ENCODE assay signal across 17 cellular contexts in genomic region chr9:133794006-133794760, GRCh38. TPM values are rescaled to one million over a fixed set of nuclear protein-coding genes. Genes with fewer than 3 reads are reported as not detected.
DNase-seq lines count a peak whose midpoint lies in the region; ATAC-seq, FAIRE-seq and TF ChIP-seq lines count a peak whose summit lies in the region.
"Had no signal": no experiment of that assay in that cellular context is flagged by ENCODE, and none has a peak within 500 bp of the region (broad histone marks: within the 10 kb centered on the region; RNA-seq: fewer than 3 reads in every experiment).

No MANE protein-coding gene starts in this region.

- H4K20me1 ChIP-seq in GM23338 (replicated peaks; ENCODE audit: insufficient read depth), result no peaks in the 10 kb centered on the region
- H4K20me1 ChIP-seq in H1 (replicated peaks in 1 of 2; ENCODE audit: control insufficient read depth in 1 of 2, insufficient read depth in 2 of 2, low read length in 2 of 2), result peaks cover 0 to 11% of the 10 kb centered on the region in 2 experiments
- H4K20me1 ChIP-seq in MM.1S (ENCODE audit: insufficient read depth, low read length), result no peaks in the 10 kb centered on the region

- no peak for TF ChIP-seq RAD21 in H1 (IDR thresholded peaks at IDR 0.05 in 1 of 2, conservative IDR thresholded peaks at IDR 0.05 in 1 of 2; ENCODE audit: low read depth in 2 of 2, low read length in 2 of 2)

- H3K9me2 ChIP-seq in GM23338 (ENCODE audit: insufficient read depth) (no peaks in the 10 kb centered on the region), MM.1S (replicated peaks; ENCODE audit: insufficient read depth, low read length) (no peaks in the 10 kb centered on the region)

- no peak overlapping the region for H2BK20ac ChIP-seq in H1 (ENCODE audit: low read length)

- TF ChIP-seq POLR2A in H1 (IDR thresholded peaks at IDR 0.05; ENCODE audit: control extremely low read depth in 1 of 2, low read depth in 2 of 2, low read length in 2 of 2), result no peak

- TF ChIP-seq EP300 in H1 (IDR thresholded peaks at IDR 0.05; ENCODE audit: borderline replicate concordance in 1 of 2, low read depth in 2 of 2, low read length in 2 of 2), result no peak

- H3F3A ChIP-seq in GM23338 (replicated peaks; ENCODE audit: low read depth) (no peaks in the 10 kb centered on the region), MM.1S (ENCODE audit: insufficient read depth, low read length) (no peaks in the 10 kb centered on the region)

- H2BK120ac ChIP-seq in H1 (replicated peaks; ENCODE audit: low read depth, low read length), result no peak overlapping the region

- no peak overlapping the region for H2AFZ ChIP-seq in GM23338
- no peak overlapping the region for H2AFZ ChIP-seq in H1 (ENCODE audit: low read length)
- H2AFZ ChIP-seq in MM.1S (ENCODE audit: low read length), result no peak overlapping the region

- peak overlapping the region; percentile 79; the same call in 1 of the 2 replicates for H4K8ac ChIP-seq in H1 (ENCODE audit: extremely low read depth, insufficient read depth, low read length)

- H3K4ac ChIP-seq in H1 (replicated peaks; ENCODE audit: insufficient read length, low read depth, low read length), result no peak overlapping the region

- no peak overlapping the region for H3K4me2 ChIP-seq in GM23338
- no peak overlapping the region for H3K4me2 ChIP-seq in H1 (ENCODE audit: insufficient read depth in 1 of 2, low read depth in 2 of 2, low read length in 2 of 2)
- H3K4me2 ChIP-seq in MM.1S (ENCODE audit: low read depth, low read length), result no peak overlapping the region

- H3K56ac ChIP-seq in H1 (replicated peaks; ENCODE audit: insufficient read length, low read depth, low read length), result no peak overlapping the region

- no peaks in the 10 kb centered on the region for H3K4me1 ChIP-seq in GM23338 (ENCODE audit: insufficient read depth)
- peaks cover 0 to 8% (median 2%) of the 10 kb centered on the region in 4 experiments; a peak in 4 of 7 replicates for H3K4me1 ChIP-seq in H1 (replicated peaks in 1 of 4; ENCODE audit: control insufficient read depth in 3 of 4, insufficient read depth in 4 of 4, low read length in 3 of 4)
- no peaks in the 10 kb centered on the region for H3K4me1 ChIP-seq in MM.1S (ENCODE audit: low read length)

- FAIRE-seq in H1 (lab: Jason Lieb, UNC), result no peak

- H3K36me3 ChIP-seq in GM23338 (ENCODE audit: insufficient read depth) (no peaks in the 10 kb centered on the region), H1 (ENCODE audit: control insufficient read depth in 2 of 4, insufficient read depth in 4 of 4, low read length in 3 of 4) (peaks cover 0 to 5% (median 0%) of the 10 kb centered on the region in 4 experiments; a peak in 4 of 8 replicates), MM.1S (replicated peaks; ENCODE audit: insufficient read depth, low read length) (no peaks in the 10 kb centered on the region)

- H3K14ac ChIP-seq in H1 (ENCODE audit: insufficient read length), result no peak overlapping the region

- no peaks in the 10 kb centered on the region for H3K27me3 ChIP-seq in GM23338 (ENCODE audit: insufficient read depth)
- no peaks in the 10 kb centered on the region for H3K27me3 ChIP-seq in H1 (replicated peaks in 1 of 4; ENCODE audit: control insufficient read depth in 3 of 4, extremely low read depth in 1 of 4, insufficient read depth in 3 of 4, low read length in 3 of 4)
- H3K27me3 ChIP-seq in MM.1S (replicated peaks; ENCODE audit: insufficient read depth, low read length), result peaks cover 19% of the 10 kb centered on the region

- H3K4me3 Mint-ChIP-seq in GM23338, result no peak overlapping the region
- peak overlapping the region; percentile 10 for H3K4me3 Mint-ChIP-seq in stimulated activated memory B cell treated with anti-CD40 and anti-IgM and Interleukin-4, amounts not matched to agents 10 μg/mL and 1 μg/mL and 100 μg/mL, for 72 hours
- no peak overlapping the region for H3K4me3 Mint-ChIP-seq in WTC11
- H3K4me3 Mint-ChIP-seq: CD8-positive, alpha-beta T cell had no signal

- POLR2A ChIA-PET in H1 (lab: Charles Lee; ENCODE audit: partially characterized antibody) (no interaction called here), WTC11 (lab: Charles Lee) (interaction anchor here (0.8 to 1.1 kb wide), 2 partner anchors 40 to 1921 kb away, joined by 3 to 5 read pairs; no protein-coding TSS in a partner anchor)

- H3K27me3 Mint-ChIP-seq in GM23338 (ENCODE audit: insufficient read depth, low read depth, poor library complexity), result peaks cover 16% of the 10 kb centered on the region
- no peaks in the 10 kb centered on the region for H3K27me3 Mint-ChIP-seq in stimulated activated memory B cell treated with anti-CD40 and anti-IgM and Interleukin-4, amounts not matched to agents 10 μg/mL and 1 μg/mL and 100 μg/mL, for 72 hours
- H3K27me3 Mint-ChIP-seq in WTC11 (ENCODE audit: low read depth), result no peaks in the 10 kb centered on the region

- WGBS in H1 (ENCODE audit: extremely low coverage in 1 of 2, insufficient coverage in 1 of 2, insufficient read length in 1 of 2, insufficient replicate concordance in 2 of 2, low coverage in 1 of 2, low lambda C conversion rate in 2 of 2, missing lambda C conversion rate in 1 of 2), 2 experiments, result 90% methylated on average over 28 of the region's 28 CpGs; no CpG with 5 or more reads in 1 of the 2 experiments

- ATAC-seq in GM23338 (peak; percentile 15), WTC11 (no peak)
- no peak for ATAC-seq in stimulated activated memory B cell treated with anti-CD40 and anti-IgM and Interleukin-4, amounts not matched to agents 10 μg/mL and 1 μg/mL and 100 μg/mL, for 72 hours
- ATAC-seq: CD8-positive, alpha-beta T cell had no signal

- no peak overlapping the region for H3K9ac ChIP-seq in H1 (replicated peaks in 1 of 4; ENCODE audit: extremely low read depth in 1 of 4, low read depth in 3 of 4, low read length in 3 of 4)
- H3K9ac ChIP-seq in MM.1S (ENCODE audit: low read length), result no peak overlapping the region

- DNase-seq in GM23338 (ENCODE audit: low spot score) (no peak), NCI-H2171 (lab: John Stamatoyannopoulos, UW) (peak; percentile 32), H1 (ENCODE audit: low read depth in 1 of 2, low spot score in 2 of 2) (no peak), WTC11 (ENCODE audit: low spot score) (no peak), NCI-H345 treated with DMSO at 0.1 percent for 48 hours (lab: John Stamatoyannopoulos, UW; ENCODE audit: unreplicated experiment) (no peak), NCI-H187 (lab: John Stamatoyannopoulos, UW) (no peak), MM.1S (no peak)
- DNase-seq: CD8-positive, alpha-beta T cell; DND-41; HFFc6; KBM-7; NCI-H1105; NCI-H446 treated with DMSO at 0.1 percent for 48 hours; NCI-H526 treated with DMSO at 0.1 percent for 48 hours; SHP77; SW 1271 had no signal

- H4K91ac ChIP-seq in H1 (replicated peaks; ENCODE audit: insufficient read length, low read length), result no peak overlapping the region

- H2BK15ac ChIP-seq in H1 (ENCODE audit: low read length), result no peak overlapping the region

- H3K23ac ChIP-seq in H1 (ENCODE audit: insufficient read length), result no peak overlapping the region

- no peak overlapping the region for H3K27ac Mint-ChIP-seq in GM23338
- peak overlapping the region; percentile 69 for H3K27ac Mint-ChIP-seq in stimulated activated memory B cell treated with anti-CD40 and anti-IgM and Interleukin-4, amounts not matched to agents 10 μg/mL and 1 μg/mL and 100 μg/mL, for 72 hours
- H3K27ac Mint-ChIP-seq in WTC11, result no peak overlapping the region
- H3K27ac Mint-ChIP-seq: CD8-positive, alpha-beta T cell; HFFc6 had no signal

- CTCF ChIA-PET in H1 (lab: Charles Lee; ENCODE audit: partially characterized antibody) (interaction anchor here (0.6 to 5.7 kb wide), 29 partner anchors 8 to 267 kb away, joined by 3 to 42 read pairs (median 4); no protein-coding TSS in a partner anchor), WTC11 (lab: Charles Lee) (interaction anchor here (0.5 to 3.3 kb wide), 9 partner anchors 9 to 232 kb away, joined by 3 to 18 read pairs (median 3); no protein-coding TSS in a partner anchor)

- H3K4me1 Mint-ChIP-seq in GM23338 (peaks cover 14% of the 10 kb centered on the region; the same call in 2 of the 3 replicates), WTC11 (no peaks in the 10 kb centered on the region)
- H3K4me1 Mint-ChIP-seq in stimulated activated memory B cell treated with anti-CD40 and anti-IgM and Interleukin-4, amounts not matched to agents 10 μg/mL and 1 μg/mL and 100 μg/mL, for 72 hours, result peaks cover 58% of the 10 kb centered on the region

- no peaks in the 10 kb centered on the region for H3K79me1 ChIP-seq in H1 (ENCODE audit: low read depth, low read length)

- H3K36me3 Mint-ChIP-seq in GM23338 (ENCODE audit: low read depth) (peaks cover 12% of the 10 kb centered on the region; the same call in 2 of the 3 replicates), WTC11 (peaks cover 8% of the 10 kb centered on the region; the same call in 1 of the 2 replicates)
- peaks cover 65% of the 10 kb centered on the region for H3K36me3 Mint-ChIP-seq in stimulated activated memory B cell treated with anti-CD40 and anti-IgM and Interleukin-4, amounts not matched to agents 10 μg/mL and 1 μg/mL and 100 μg/mL, for 72 hours
- H3K36me3 Mint-ChIP-seq: CD8-positive, alpha-beta T cell had no signal

- H3K23me2 ChIP-seq in H1 (ENCODE audit: low read depth, low read length), result peaks cover 3% of the 10 kb centered on the region; the same call in 1 of the 2 replicates

- H3K18ac ChIP-seq in H1 (ENCODE audit: extremely low read depth, low read length), result no peak overlapping the region

- no peak overlapping the region for H4K5ac ChIP-seq in H1 (ENCODE audit: insufficient read length, low read depth, low read length)

- TF ChIP-seq CTCF in GM23338 (conservative IDR thresholded peaks at IDR 0.05; ENCODE audit: low read depth in 2 of 2), result no peak
- TF ChIP-seq CTCF in H1 (IDR thresholded peaks at IDR 0.05; ENCODE audit: control extremely low read depth in 1 of 3, insufficient read depth in 1 of 3, low read depth in 1 of 3, low read length in 3 of 3), result no peak
- TF ChIP-seq CTCF in WTC11 (IDR thresholded peaks at IDR 0.05), result no peak
- no peak for TF ChIP-seq CTCF in MM.1S (IDR thresholded peaks at IDR 0.05; ENCODE audit: low read length)

- H2BK5ac ChIP-seq in H1 (ENCODE audit: low read depth, low read length), result peak overlapping the region; percentile 56; the same call in 1 of the 2 replicates

- H3K4me3 ChIP-seq in GM23338, result no peak overlapping the region
- H3K4me3 ChIP-seq in H1 (ENCODE audit: extremely low read depth in 1 of 4, insufficient read depth in 2 of 4, low read depth in 3 of 4, low read length in 4 of 4), result no peak overlapping the region
- no peak overlapping the region for H3K4me3 ChIP-seq in MM.1S (ENCODE audit: low read length)

- no peak overlapping the region for H2AK5ac ChIP-seq in H1 (ENCODE audit: low read depth, low read length)

- no peak overlapping the region for H3K27ac ChIP-seq in GM23338 (ENCODE audit: low read depth)
- H3K27ac ChIP-seq in H1 (ENCODE audit: low read depth, low read length), result no peak overlapping the region
- H3K27ac ChIP-seq in MM.1S (ENCODE audit: low read length), result no peak overlapping the region

- H3K79me2 ChIP-seq in GM23338 (replicated peaks; ENCODE audit: insufficient read depth) (no peaks in the 10 kb centered on the region), H1 (ENCODE audit: control insufficient read depth in 1 of 2, insufficient read depth in 2 of 2, low read length in 2 of 2) (no peaks in the 10 kb centered on the region), MM.1S (ENCODE audit: low read length) (no peaks in the 10 kb centered on the region)

- H3K9me3 ChIP-seq in H1 (ENCODE audit: insufficient read depth in 2 of 2, low read depth in 1 of 2, low read length in 1 of 2), result no peaks in the 10 kb centered on the region
- no peaks in the 10 kb centered on the region for H3K9me3 ChIP-seq in MM.1S (replicated peaks; ENCODE audit: insufficient read depth, low read length)

- H3K9me3 Mint-ChIP-seq in GM23338 (no peaks in the 10 kb centered on the region), WTC11 (no peaks in the 10 kb centered on the region)
- no peaks in the 10 kb centered on the region for H3K9me3 Mint-ChIP-seq in stimulated activated memory B cell treated with anti-CD40 and anti-IgM and Interleukin-4, amounts not matched to agents 10 μg/mL and 1 μg/mL and 100 μg/mL, for 72 hours
- H3K9me3 Mint-ChIP-seq: CD8-positive, alpha-beta T cell; HFFc6 had no signal

- H2BK12ac ChIP-seq in H1 (ENCODE audit: low read depth, low read length), result no peak overlapping the region

RNA-seq across cellular contexts. Expression of gene SARDH, which starts 56.0 kb away (rescaled TPM):
- 9.8 and 10.4 TPM in 2 replicates for total RNA-seq in GM23338 (2014; rRNA removed; shearing (Covaris generic))
- polyA plus RNA-seq in GM23338 (2016; fragmentation: Nextera tagmentation; extraction: Ambion mirVana) (2.6 and 2.8 TPM in 2 replicates), H1 (2011; rRNA removed) (6.4 and 13.1 TPM in 2 replicates)
- 7.3 and 7.4 TPM in 2 replicates for total RNA-seq in H1 (2021; fragmentation: NEBNext Ultra II Directional; extraction: Animal tissue kit (Norgen Biotek cat#: 25700))
- 5.6 TPM for polyA plus RNA-seq in H1 (2011; cell fraction: cytosol; rRNA removed)
- polyA plus RNA-seq in H1 (2011; cell fraction: nucleus; rRNA removed), result 17.1 TPM
- polyA plus RNA-seq in H1 (2012, experiment 1 of 2), result 5.6 to 9.3 TPM (median 7.0 TPM) in 4 replicates
- polyA plus RNA-seq in H1 (2012, experiment 2 of 2), result 5.9 TPM
- 5.1 TPM for polyA plus RNA-seq in H1 (2013, experiment 1 of 2)
- 4.7 TPM for polyA plus RNA-seq in H1 (2013, experiment 2 of 2)
- polyA minus RNA-seq in H1 (2011; rRNA and poly(A)+ RNA removed), result 4.9 and 5.6 TPM in 2 replicates
- polyA minus RNA-seq in H1 (2011; cell fraction: cytosol; rRNA and poly(A)+ RNA removed), result 5.4 TPM
- polyA minus RNA-seq in H1 (2011; cell fraction: nucleus; rRNA and poly(A)+ RNA removed), result 9.3 TPM
- 8.5 to 15.2 TPM (median 13.7 TPM) in 3 replicates for total RNA-seq in WTC11 (2021)
